Comparison of ENCODE assay signal across 15 cellular contexts in genomic region chr4:105265689-105266088, GRCh38.
DNase-seq lines count a peak whose midpoint lies in the region; ATAC-seq and TF ChIP-seq lines count a peak whose summit lies in the region.
"Had no signal": no experiment of that assay in that cellular context is flagged by ENCODE, and none has a peak within 500 bp of the region (broad histone marks: within the 10 kb centered on the region; RNA-seq: fewer than 3 reads in every experiment).

No MANE protein-coding gene starts in this region.

- TF ChIP-seq EP300 in SK-N-SH (IDR thresholded peaks at IDR 0.05; ENCODE audit: borderline replicate concordance in 1 of 2, low read depth in 1 of 2, low read length in 1 of 2), result no peak

- H3K36me3 ChIP-seq in SK-N-SH (replicated peaks in 1 of 2; ENCODE audit: control insufficient read depth in 1 of 2, insufficient read depth in 2 of 2, low read length in 1 of 2), result peaks cover 69 to 80% of the 10 kb centered on the region in 2 experiments

- 89% methylated on average over 2 of the region's 2 CpGs for WGBS in SK-N-SH (ENCODE audit: low lambda C conversion rate)

- ATAC-seq in stimulated activated naive CD8-positive, alpha-beta T cell treated with anti-CD3 and anti-CD28 coated beads, Interleukin-15, Interleukin-2, amounts not matched to agents 100 U/mL and 50 U/mL, for 24 hours, result no peak
- peak; percentile 83 for ATAC-seq in left colon
- no peak for ATAC-seq in natural killer cell treated with Interleukin-12 subunit alpha and Interleukin-12 subunit beta and Interleukin-15 and Interleukin-18, amount 100 ng/mL, for 72 hours
- ATAC-seq in SK-N-SH treated with all-trans-retinoic acid at 6 μM for 48 hours, result no peak

- no peaks in the 10 kb centered on the region for H3K27me3 ChIP-seq in SK-N-SH (ENCODE audit: insufficient read depth)
- H3K27me3 ChIP-seq: BLaER1 treated with 17β-estradiol and CSF1 and Interleukin-3, amounts not matched to agents 10 nM and 100 nM had no signal

- no peak for DNase-seq in stimulated activated naive CD8-positive, alpha-beta T cell treated with anti-CD3 and anti-CD28 coated beads, Interleukin-15, Interleukin-2, amounts not matched to agents 100 U/mL and 50 U/mL, for 24 hours
- DNase-seq in left colon, result no peak
- DNase-seq in natural killer cell treated with Interleukin-12 subunit alpha and Interleukin-12 subunit beta and Interleukin-15 and Interleukin-18, amount 100 ng/mL, for 72 hours (ENCODE audit: low spot score), result no peak
- no peak for DNase-seq in HEK293T (ENCODE audit: extremely low spot score)
- no peak for DNase-seq in SK-N-SH
- DNase-seq in GM13976 (ENCODE audit: low spot score), result no peak
- DNase-seq: ACHN; CD4-positive, CD25-positive, alpha-beta regulatory T cell; DMS 273 treated with DMSO at 0.1 percent for 48 hours; DMS79; GOT3; H9 had no signal

- H3K9me2 ChIP-seq in SK-N-SH, result no peaks in the 10 kb centered on the region

- H2AFZ ChIP-seq in SK-N-SH (ENCODE audit: low read depth), result no peak overlapping the region

- POLR2A ChIA-PET in HEK293T (lab: Yijun Ruan, JAX), result no interaction called here
- POLR2A ChIA-PET in SK-N-SH (lab: Yijun Ruan, JAX), result no interaction called here

- H3K9ac ChIP-seq in SK-N-SH, result no peak overlapping the region
- H3K9ac ChIP-seq: BLaER1 treated with 17β-estradiol and CSF1 and Interleukin-3, amounts not matched to agents 10 nM and 100 nM had no signal

- H3K4me3 Mint-ChIP-seq in stimulated activated naive CD8-positive, alpha-beta T cell treated with anti-CD3 and anti-CD28 coated beads, Interleukin-15, Interleukin-2, amounts not matched to agents 100 ng/mL and 50 ng/mL, for 24 hours, result no peak overlapping the region
- H3K4me3 Mint-ChIP-seq in natural killer cell treated with Interleukin-12 subunit alpha and Interleukin-12 subunit beta and Interleukin-15 and Interleukin-18, amount 100 ng/mL, for 72 hours, result no peak overlapping the region
- H3K4me3 Mint-ChIP-seq: CD4-positive, CD25-positive, alpha-beta regulatory T cell; H9 had no signal

- H3K27me3 Mint-ChIP-seq in stimulated activated naive CD8-positive, alpha-beta T cell treated with anti-CD3 and anti-CD28 coated beads, Interleukin-15, Interleukin-2, amounts not matched to agents 100 ng/mL and 50 ng/mL, for 24 hours, result no peaks in the 10 kb centered on the region
- no peaks in the 10 kb centered on the region for H3K27me3 Mint-ChIP-seq in natural killer cell treated with Interleukin-12 subunit alpha and Interleukin-12 subunit beta and Interleukin-15 and Interleukin-18, amount 100 ng/mL, for 72 hours
- H3K27me3 Mint-ChIP-seq: CD4-positive, CD25-positive, alpha-beta regulatory T cell had no signal

- TF ChIP-seq RAD21 in SK-N-SH (IDR thresholded peaks at IDR 0.05; ENCODE audit: low read length), result no peak

- no peaks in the 10 kb centered on the region for H3K9me3 ChIP-seq in SK-N-SH

- no peaks in the 10 kb centered on the region for H3K4me1 ChIP-seq in SK-N-SH (ENCODE audit: control insufficient read depth in 1 of 2, insufficient read depth in 2 of 2, low read depth in 1 of 2, low read length in 1 of 2)
- H3K4me1 ChIP-seq: BLaER1 treated with 17β-estradiol and CSF1 and Interleukin-3, amounts not matched to agents 10 nM and 100 nM had no signal

- H4K20me1 ChIP-seq in SK-N-SH (ENCODE audit: insufficient read depth), result no peaks in the 10 kb centered on the region

- H3K4me3 ChIP-seq in SK-N-SH (ENCODE audit: low read depth in 2 of 2, low read length in 1 of 2), result no peak overlapping the region
- H3K4me3 ChIP-seq: BLaER1 treated with 17β-estradiol and CSF1 and Interleukin-3, amounts not matched to agents 10 nM and 100 nM had no signal

- no peaks in the 10 kb centered on the region; the same call in 1 of the 2 replicates for H3K79me2 ChIP-seq in SK-N-SH (ENCODE audit: insufficient read depth)

- no peaks in the 10 kb centered on the region for H3F3A ChIP-seq in SK-N-SH (replicated peaks; ENCODE audit: insufficient read depth)

- intact Hi-C loops in left colon (cut with DNase I, micrococcal nuclease), result no loop called here

- H3K4me1 Mint-ChIP-seq in stimulated activated naive CD8-positive, alpha-beta T cell treated with anti-CD3 and anti-CD28 coated beads, Interleukin-15, Interleukin-2, amounts not matched to agents 100 ng/mL and 50 ng/mL, for 24 hours (ENCODE audit: low read depth), result no peaks in the 10 kb centered on the region
- H3K4me1 Mint-ChIP-seq in natural killer cell treated with Interleukin-12 subunit alpha and Interleukin-12 subunit beta and Interleukin-15 and Interleukin-18, amount 100 ng/mL, for 72 hours (ENCODE audit: low read depth in 2 of 2), result peaks cover 34 to 38% of the 10 kb centered on the region in 2 donors
- H3K4me1 Mint-ChIP-seq: H9 had no signal

- peak overlapping the region; percentile 19 for H3K27ac Mint-ChIP-seq in stimulated activated naive CD8-positive, alpha-beta T cell treated with anti-CD3 and anti-CD28 coated beads, Interleukin-15, Interleukin-2, amounts not matched to agents 100 ng/mL and 50 ng/mL, for 24 hours
- H3K27ac Mint-ChIP-seq in natural killer cell treated with Interleukin-12 subunit alpha and Interleukin-12 subunit beta and Interleukin-15 and Interleukin-18, amount 100 ng/mL, for 72 hours, result peak overlapping the region; percentile 24 to 57
- H3K27ac Mint-ChIP-seq: CD4-positive, CD25-positive, alpha-beta regulatory T cell; H9 had no signal

- peaks cover 6% of the 10 kb centered on the region for H3K9me3 Mint-ChIP-seq in stimulated activated naive CD8-positive, alpha-beta T cell treated with anti-CD3 and anti-CD28 coated beads, Interleukin-15, Interleukin-2, amounts not matched to agents 100 ng/mL and 50 ng/mL, for 24 hours
- H3K9me3 Mint-ChIP-seq in natural killer cell treated with Interleukin-12 subunit alpha and Interleukin-12 subunit beta and Interleukin-15 and Interleukin-18, amount 100 ng/mL, for 72 hours, result no peaks in the 10 kb centered on the region
- H3K9me3 Mint-ChIP-seq: H9 had no signal

- peaks cover 75% of the 10 kb centered on the region for H3K36me3 Mint-ChIP-seq in stimulated activated naive CD8-positive, alpha-beta T cell treated with anti-CD3 and anti-CD28 coated beads, Interleukin-15, Interleukin-2, amounts not matched to agents 100 ng/mL and 50 ng/mL, for 24 hours (ENCODE audit: low read depth)
- peaks cover 42% of the 10 kb centered on the region for H3K36me3 Mint-ChIP-seq in natural killer cell treated with Interleukin-12 subunit alpha and Interleukin-12 subunit beta and Interleukin-15 and Interleukin-18, amount 100 ng/mL, for 72 hours

- CTCF ChIA-PET in HEK293T (lab: Yijun Ruan, JAX), result no interaction called here
- CTCF ChIA-PET in SK-N-SH (lab: Yijun Ruan, JAX), result no interaction called here

- H3K4me2 ChIP-seq in SK-N-SH, result no peak overlapping the region
- H3K4me2 ChIP-seq: BLaER1 treated with 17β-estradiol and CSF1 and Interleukin-3, amounts not matched to agents 10 nM and 100 nM had no signal

- TF ChIP-seq CTCF in SK-N-SH (IDR thresholded peaks at IDR 0.05), result no peak
- TF ChIP-seq CTCF in GM13976 (IDR thresholded peaks at IDR 0.05; ENCODE audit: borderline replicate concordance, control extremely low read depth, extremely low read depth, insufficient read depth, missing control alignments), result no peak

- H3K27ac ChIP-seq in SK-N-SH (ENCODE audit: low read depth in 2 of 2, low read length in 1 of 2), result no peak overlapping the region
- H3K27ac ChIP-seq: BLaER1 treated with 17β-estradiol and CSF1 and Interleukin-3, amounts not matched to agents 10 nM and 100 nM had no signal

- in situ Hi-C loops in GM13976 (cut with MboI; ENCODE audit: low sequenced_read_pairs, unreplicated experiment), result no loop called here

TF ChIP-seq in HEK293T, 16 proteins besides CTCF, POLR2A, EP300 and RAD21:
- no peak for TF ChIP-seq HDGF (IDR thresholded peaks at IDR 0.05; ENCODE audit: borderline replicate concordance)
- no peak for TF ChIP-seq CTBP1 (IDR thresholded peaks at IDR 0.05; ENCODE audit: borderline replicate concordance)
- TF ChIP-seq ELF4 (IDR thresholded peaks at IDR 0.05), result no peak
- no peak for TF ChIP-seq ZNF384 (IDR thresholded peaks at IDR 0.05)
- TF ChIP-seq FOXM1 (IDR thresholded peaks at IDR 0.05; ENCODE audit: borderline replicate concordance), result no peak
- TF ChIP-seq TARDBP (IDR thresholded peaks at IDR 0.05), result no peak
- TF ChIP-seq NFRKB (IDR thresholded peaks at IDR 0.05), result no peak

TF ChIP-seq in SK-N-SH, 30 proteins besides CTCF, POLR2A, EP300 and RAD21 (continues in another document):
- TF ChIP-seq RFX5 (IDR thresholded peaks at IDR 0.05; ENCODE audit: low read length) (no peak), GATA2 (CRISPR knock-in tag; IDR thresholded peaks at IDR 0.05) (no peak), IRF3 (IDR thresholded peaks at IDR 0.05; ENCODE audit: low read depth, low read length) (no peak), ELF1 (IDR thresholded peaks at IDR 0.05) (no peak), MXI1 (IDR thresholded peaks at IDR 0.05; ENCODE audit: low read depth, low read length) (no peak), TEAD4 (IDR thresholded peaks at IDR 0.05; ENCODE audit: borderline replicate concordance, insufficient read depth) (no peak), TCF12 (IDR thresholded peaks at IDR 0.05) (no peak)

TF ChIP-seq in SK-N-SH treated with all-trans-retinoic acid at 6 μM for 48 hours, 23 proteins besides CTCF, POLR2A, EP300 and RAD21 (continues in another document):
- TF ChIP-seq TSHZ2 (CRISPR knock-in tag; IDR thresholded peaks at IDR 0.05), result no peak
- TF ChIP-seq ARNTL (CRISPR knock-in tag; IDR thresholded peaks at IDR 0.05; ENCODE audit: borderline replicate concordance, low read depth), result no peak
- no peak for TF ChIP-seq ZNF8 (CRISPR knock-in tag; IDR thresholded peaks at IDR 0.05)
- TF ChIP-seq ESRRG (CRISPR knock-in tag; IDR thresholded peaks at IDR 0.05), result no peak
- no peak for TF ChIP-seq SNAI2 (CRISPR knock-in tag; IDR thresholded peaks at IDR 0.05)
